Comparison of ENCODE assay signal across 9 cellular contexts in the genomic region with DNA sequence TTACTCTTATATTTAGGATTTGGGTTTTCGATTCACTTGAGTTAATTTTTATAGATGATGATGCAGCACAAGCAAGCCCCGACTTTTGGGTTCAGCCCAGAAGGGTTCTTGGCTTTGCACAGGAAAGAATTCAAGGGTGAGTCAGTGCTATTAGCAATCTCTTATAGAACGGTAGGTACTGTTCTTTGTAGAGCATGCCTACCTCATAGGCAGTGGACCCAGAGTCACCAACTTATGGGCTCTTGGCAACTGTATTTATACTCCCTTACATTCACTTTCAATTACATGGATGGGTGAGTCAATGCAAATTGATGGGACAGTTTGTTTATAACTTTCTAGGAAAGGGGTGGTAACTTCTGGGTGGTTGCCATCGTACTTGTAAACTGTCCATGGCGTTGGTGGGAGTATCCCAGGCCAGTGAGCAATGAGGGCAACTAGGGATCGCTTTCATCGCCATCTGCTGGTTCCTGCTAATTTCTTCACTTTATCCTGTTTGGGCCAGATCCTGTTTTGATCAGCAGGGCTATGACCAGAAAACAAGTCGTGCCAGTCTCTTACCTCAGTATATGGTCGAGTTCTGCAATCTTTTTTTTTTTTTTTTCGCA.
DNase-seq lines count a peak whose midpoint lies in the region; ATAC-seq, FAIRE-seq and TF ChIP-seq lines count a peak whose summit lies in the region.
"Had no signal": no experiment of that assay in that cellular context is flagged by ENCODE, and none has a peak within 500 bp of the region (broad histone marks: within the 10 kb centered on the region; RNA-seq: fewer than 3 reads in every experiment).

No MANE protein-coding gene starts in this region.

- H3K4me1 Mint-ChIP-seq in nephron progenitor cell: no peaks in the 10 kb centered on the region
- H3K4me1 Mint-ChIP-seq: activated CD8-positive, alpha-beta memory T cell treated with anti-CD3 and anti-CD28 coated beads, Interleukin-2, amount 10 ng/mL, durations not matched to agents 7 days and 5 days had no signal

- POLR2A ChIA-PET in K562 (lab: Yijun Ruan, JAX): no interaction called here

- no peaks in the 10 kb centered on the region for H3K36me3 ChIP-seq in K562 (ENCODE audit: control insufficient read depth, insufficient read depth, low read length)
- no peaks in the 10 kb centered on the region for H3K36me3 ChIP-seq in esophagus muscularis mucosa

- no peaks in the 10 kb centered on the region; the same call in 1 of the 2 replicates for H3K9me3 ChIP-seq in K562 (replicated peaks; ENCODE audit: control insufficient read depth, insufficient read depth, low read depth, low read length)
- H3K9me3 ChIP-seq in esophagus muscularis mucosa: no peaks in the 10 kb centered on the region

- no peaks in the 10 kb centered on the region for H3K27me3 Mint-ChIP-seq in nephron progenitor cell (ENCODE audit: low read depth, poor library complexity)
- H3K27me3 Mint-ChIP-seq: activated CD8-positive, alpha-beta memory T cell treated with anti-CD3 and anti-CD28 coated beads, Interleukin-2, amount 10 ng/mL, durations not matched to agents 7 days and 5 days had no signal

- CTCF ChIA-PET in K562 (lab: Yijun Ruan, JAX; ENCODE audit: low intra/inter-chr PET ratio): no interaction called here

- peak in 1 of 2 experiments; percentile 36; a peak in 3 of 4 replicates for TF ChIP-seq RAD21 in K562 (CRISPR knock-in tag; conservative IDR thresholded peaks at IDR 0.05 in 1 of 2, IDR thresholded peaks at IDR 0.05 in 1 of 2)

- no peak overlapping the region for H3K4me2 ChIP-seq in K562 (ENCODE audit: insufficient read depth, low read length)

- ATAC-seq in K562 (peak; percentile 88), HG02884 (IDR thresholded peaks at IDR 0.05; ENCODE audit: unreplicated experiment) (no peak)
- ATAC-seq: activated CD8-positive, alpha-beta memory T cell treated with anti-CD3 and anti-CD28 coated beads, Interleukin-2, amount 10 ng/mL, durations not matched to agents 7 days and 5 days had no signal

- TF ChIP-seq EP300 in K562 (IDR thresholded peaks at IDR 0.05; ENCODE audit: low read length): no peak
- TF ChIP-seq EP300 in esophagus muscularis mucosa (IDR thresholded peaks at IDR 0.05): no peak

- in situ Hi-C loops in K562 (cut with MboI): no loop called here

- 17% methylated on average over 10 of the region's 10 CpGs for WGBS in K562 (ENCODE audit: insufficient coverage, low coverage, missing lambda C conversion rate)
- WGBS in esophagus muscularis mucosa: 57% methylated on average over 10 of the region's 10 CpGs

- TF ChIP-seq CTCF in K562 (IDR thresholded peaks at IDR 0.05 in 2 of 3, conservative IDR thresholded peaks at IDR 0.05 in 1 of 3; ENCODE audit: insufficient read depth in 2 of 3, low read depth in 1 of 3, low read length in 3 of 3) (peak; percentile 39 to 51 (median 51)), nephron progenitor cell (IDR thresholded peaks at IDR 0.05) (peak; percentile 32), esophagus muscularis mucosa (IDR thresholded peaks at IDR 0.05) (no peak)

- peak; percentile 38 for DNase-seq in DMS53 (lab: John Stamatoyannopoulos, UW)
- DNase-seq in DMS53 treated with DMSO at 0.1 percent for 48 hours (lab: John Stamatoyannopoulos, UW; ENCODE audit: unreplicated experiment): no peak
- DNase-seq in LHCN-M2 (ENCODE audit: low read depth): peak; percentile 2
- peak in 2 of 4 experiments; percentile 13 to 48 for DNase-seq in K562 (ENCODE audit: extremely low read depth in 1 of 4, low spot score in 3 of 4)
- peak; percentile 28 for DNase-seq in nephron progenitor cell
- no peak for DNase-seq in AG08395 (ENCODE audit: low spot score)
- DNase-seq in esophagus muscularis mucosa (ENCODE audit: extremely low spot score): no peak
- DNase-seq: activated CD8-positive, alpha-beta memory T cell treated with anti-CD3 and anti-CD28 coated beads, Interleukin-2, amount 10 ng/mL, durations not matched to agents 7 days and 5 days had no signal

- TF ChIP-seq POLR2A in K562 (conservative IDR thresholded peaks at IDR 0.05) (no peak), esophagus muscularis mucosa (IDR thresholded peaks at IDR 0.05; ENCODE audit: low read depth) (no peak)

- no peaks in the 10 kb centered on the region for H3K9me1 ChIP-seq in K562 (ENCODE audit: control insufficient read depth, insufficient read depth, low read length)

- no peak overlapping the region for H3K27ac ChIP-seq in K562 (ENCODE audit: extremely low read depth, low read depth, low read length)
- no peak overlapping the region for H3K27ac ChIP-seq in esophagus muscularis mucosa (replicated peaks in 1 of 4)

- no peak overlapping the region for H3K9ac ChIP-seq in K562 (ENCODE audit: insufficient read depth in 1 of 2, low read depth in 2 of 2, low read length in 2 of 2)

- H3K27ac Mint-ChIP-seq in nephron progenitor cell: no peak overlapping the region
- H3K27ac Mint-ChIP-seq: activated CD8-positive, alpha-beta memory T cell treated with anti-CD3 and anti-CD28 coated beads, Interleukin-2, amount 10 ng/mL, durations not matched to agents 7 days and 5 days had no signal

- no peak overlapping the region for H3K4me3 ChIP-seq in K562
- no peak overlapping the region for H3K4me3 ChIP-seq in esophagus muscularis mucosa

- peaks cover 6% of the 10 kb centered on the region for H3K9me3 Mint-ChIP-seq in nephron progenitor cell

- H3K36me3 Mint-ChIP-seq in nephron progenitor cell (ENCODE audit: low read depth): no peaks in the 10 kb centered on the region
- H3K36me3 Mint-ChIP-seq: activated CD8-positive, alpha-beta memory T cell treated with anti-CD3 and anti-CD28 coated beads, Interleukin-2, amount 10 ng/mL, durations not matched to agents 7 days and 5 days had no signal

- peak; percentile 79 for FAIRE-seq in K562 (lab: Jason Lieb, UNC)

- no peaks in the 10 kb centered on the region for H3K79me2 ChIP-seq in K562 (ENCODE audit: control insufficient read depth, insufficient read depth, low read length)

- no peaks in the 10 kb centered on the region for H3K27me3 ChIP-seq in K562 (ENCODE audit: control insufficient read depth in 2 of 2, insufficient read depth in 2 of 2, low read length in 2 of 2)
- H3K27me3 ChIP-seq in esophagus muscularis mucosa: no peaks in the 10 kb centered on the region

- no peak overlapping the region for H2AFZ ChIP-seq in K562 (ENCODE audit: low read depth, low read length)

- BruUV-seq in K562 (replicated peaks; lab: Mats Ljungman, UMichigan): no TSS peak

- H3K4me1 ChIP-seq in K562 (replicated peaks in 1 of 2; ENCODE audit: control insufficient read depth in 2 of 2, insufficient read depth in 2 of 2, low read length in 2 of 2) (peaks cover 0 to 3% of the 10 kb centered on the region in 2 experiments; a peak in 1 of 5 replicates), esophagus muscularis mucosa (no peaks in the 10 kb centered on the region)

- H3K4me3 Mint-ChIP-seq in nephron progenitor cell: no peak overlapping the region
- H3K4me3 Mint-ChIP-seq: activated CD8-positive, alpha-beta memory T cell treated with anti-CD3 and anti-CD28 coated beads, Interleukin-2, amount 10 ng/mL, durations not matched to agents 7 days and 5 days had no signal

- no peaks in the 10 kb centered on the region for H4K20me1 ChIP-seq in K562 (replicated peaks; ENCODE audit: control insufficient read depth, insufficient read depth, low read length)

- intact Hi-C loops in K562 (cut with micrococcal nuclease): no loop called here
- intact Hi-C loops in esophagus muscularis mucosa (cut with DNase I): no loop called here

TF ChIP-seq in K562, 482 proteins besides CTCF, POLR2A, EP300 and RAD21 (continues in another document):
- TF ChIP-seq, protein P1, sequence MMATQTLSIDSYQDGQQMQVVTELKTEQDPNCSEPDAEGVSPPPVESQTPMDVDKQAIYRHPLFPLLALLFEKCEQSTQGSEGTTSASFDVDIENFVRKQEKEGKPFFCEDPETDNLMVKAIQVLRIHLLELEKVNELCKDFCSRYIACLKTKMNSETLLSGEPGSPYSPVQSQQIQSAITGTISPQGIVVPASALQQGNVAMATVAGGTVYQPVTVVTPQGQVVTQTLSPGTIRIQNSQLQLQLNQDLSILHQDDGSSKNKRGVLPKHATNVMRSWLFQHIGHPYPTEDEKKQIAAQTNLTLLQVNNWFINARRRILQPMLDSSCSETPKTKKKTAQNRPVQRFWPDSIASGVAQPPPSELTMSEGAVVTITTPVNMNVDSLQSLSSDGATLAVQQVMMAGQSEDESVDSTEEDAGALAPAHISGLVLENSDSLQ (IDR thresholded peaks at IDR 0.05): no peak
- TF ChIP-seq ZNF785 (CRISPR knock-in tag; IDR thresholded peaks at IDR 0.05) (no peak), ZBTB17 (CRISPR knock-in tag; IDR thresholded peaks at IDR 0.05) (no peak), C11orf30 (IDR thresholded peaks at IDR 0.05; ENCODE audit: low read depth) (no peak), RBM25 (IDR thresholded peaks at IDR 0.05; ENCODE audit: low read depth, low read length, severe bottlenecking) (no peak), LEF1 (IDR thresholded peaks at IDR 0.05) (no peak), NR2F6 (CRISPR knock-in tag; IDR thresholded peaks at IDR 0.05) (no peak), MCM5 (IDR thresholded peaks at IDR 0.05; ENCODE audit: low read depth) (no peak)
- TF ChIP-seq, protein P2, sequence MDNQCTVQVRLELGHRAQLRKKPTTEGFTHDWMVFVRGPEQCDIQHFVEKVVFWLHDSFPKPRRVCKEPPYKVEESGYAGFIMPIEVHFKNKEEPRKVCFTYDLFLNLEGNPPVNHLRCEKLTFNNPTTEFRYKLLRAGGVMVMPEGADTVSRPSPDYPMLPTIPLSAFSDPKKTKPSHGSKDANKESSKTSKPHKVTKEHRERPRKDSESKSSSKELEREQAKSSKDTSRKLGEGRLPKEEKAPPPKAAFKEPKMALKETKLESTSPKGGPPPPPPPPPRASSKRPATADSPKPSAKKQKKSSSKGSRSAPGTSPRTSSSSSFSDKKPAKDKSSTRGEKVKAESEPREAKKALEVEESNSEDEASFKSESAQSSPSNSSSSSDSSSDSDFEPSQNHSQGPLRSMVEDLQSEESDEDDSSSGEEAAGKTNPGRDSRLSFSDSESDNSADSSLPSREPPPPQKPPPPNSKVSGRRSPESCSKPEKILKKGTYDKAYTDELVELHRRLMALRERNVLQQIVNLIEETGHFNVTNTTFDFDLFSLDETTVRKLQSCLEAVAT (IDR thresholded peaks at IDR 0.05): no peak
- TF ChIP-seq, protein P3, sequence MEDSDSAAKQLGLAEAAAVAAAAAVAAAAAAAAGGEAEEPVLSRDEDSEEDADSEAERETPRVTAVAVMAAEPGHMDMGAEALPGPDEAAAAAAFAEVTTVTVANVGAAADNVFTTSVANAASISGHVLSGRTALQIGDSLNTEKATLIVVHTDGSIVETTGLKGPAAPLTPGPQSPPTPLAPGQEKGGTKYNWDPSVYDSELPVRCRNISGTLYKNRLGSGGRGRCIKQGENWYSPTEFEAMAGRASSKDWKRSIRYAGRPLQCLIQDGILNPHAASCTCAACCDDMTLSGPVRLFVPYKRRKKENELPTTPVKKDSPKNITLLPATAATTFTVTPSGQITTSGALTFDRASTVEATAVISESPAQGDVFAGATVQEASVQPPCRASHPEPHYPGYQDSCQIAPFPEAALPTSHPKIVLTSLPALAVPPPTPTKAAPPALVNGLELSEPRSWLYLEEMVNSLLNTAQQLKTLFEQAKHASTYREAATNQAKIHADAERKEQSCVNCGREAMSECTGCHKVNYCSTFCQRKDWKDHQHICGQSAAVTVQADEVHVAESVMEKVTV (CRISPR knock-in tag; IDR thresholded peaks at IDR 0.05): no peak

Comparison
In these comparisons a context has a peak if more than half of its experiments do, and no peak if none do; other contexts are left out.
1. DNase-seq: peak in DMS53 (single experiment), LHCN-M2 (single experiment) and nephron progenitor cell (single experiment); none in DMS53 treated with DMSO at 0.1 percent for 48 hours (single experiment), AG08395 (single experiment) and esophagus muscularis mucosa (single experiment).
2. CTCF ChIP-seq: peak in K562 (3 of 3) and nephron progenitor cell (single experiment); none in esophagus muscularis mucosa (0 of 3).